Comparison of ENCODE assay signal across 30 cellular contexts in genomic region chr16:87506423-87507350, GRCh38. TPM values are rescaled to one million over a fixed set of nuclear protein-coding genes. Genes with fewer than 3 reads are reported as not detected.
A peak's percentile ranks its signal among the peaks of the same experiment; 100 is the strongest.
DNase-seq lines count a peak whose midpoint lies in the region; ATAC-seq, FAIRE-seq and TF ChIP-seq lines count a peak whose summit lies in the region.
"Had no signal": no experiment of that assay in that cellular context is flagged by ENCODE, and none has a peak within 500 bp of the region (broad histone marks: within the 10 kb centered on the region; RNA-seq: fewer than 3 reads in every experiment).

No MANE protein-coding gene starts in this region.

- H3K27ac ChIP-seq in keratinocyte (ENCODE audit: control insufficient read depth, insufficient read depth, low read length): no peak overlapping the region
- H3K27ac ChIP-seq in lower lobe of right lung: no peak overlapping the region
- H3K27ac ChIP-seq: breast epithelium, colonic mucosa, tibial nerve had no signal

- H3K9ac ChIP-seq in keratinocyte (ENCODE audit: control insufficient read depth, extremely low read depth, insufficient read depth, low read length): no peak overlapping the region

- H3K27ac Mint-ChIP-seq in chondrocyte (ENCODE audit: unreplicated experiment) (no peak overlapping the region), nephron (peak overlapping the region in 2 of 3 experiments; percentile 23 to 90)
- H3K27ac Mint-ChIP-seq: activated B cell treated with CpG ODN at 0.5 μM for 24 hours; activated CD4-positive, alpha-beta T cell treated with anti-CD3 and anti-CD28 coated beads, Interleukin-2, amount 10 ng/mL, durations not matched to agents 7 days and 5 days; activated naive CD8-positive, alpha-beta T cell; activated T-cell treated with anti-CD3 and anti-CD28 coated beads, Interleukin-2, amount 50 U/mL, for 24 hours; effector memory CD8-positive, alpha-beta T cell; memory B cell; progenitor cell of endocrine pancreas had no signal

- peaks cover 6% of the 10 kb centered on the region for H3K4me1 ChIP-seq in keratinocyte (ENCODE audit: control insufficient read depth, extremely low read depth, insufficient read depth, low read length)
- H3K4me1 ChIP-seq in lower lobe of right lung: peaks cover 16% of the 10 kb centered on the region
- H3K4me1 ChIP-seq: BE2C, breast epithelium, colonic mucosa, sigmoid colon, tibial nerve had no signal

- H3K4me3 ChIP-seq in keratinocyte (ENCODE audit: control insufficient read depth in 2 of 3, extremely low read depth in 1 of 3, insufficient read depth in 2 of 3, low read depth in 1 of 3, low read length in 3 of 3): no peak overlapping the region
- no peak overlapping the region for H3K4me3 ChIP-seq in lower lobe of right lung
- H3K4me3 ChIP-seq: colonic mucosa, sigmoid colon, tibial nerve had no signal

- in situ Hi-C loops in G401 (cut with HindIII; ENCODE audit: low sequenced_read_pairs): no loop called here

- TF ChIP-seq CTCF in chondrocyte (IDR thresholded peaks at IDR 0.05) (no peak), keratinocyte (optimal IDR thresholded peaks at IDR 0.05 in 1 of 3, IDR thresholded peaks at IDR 0.05 in 1 of 3, conservative IDR thresholded peaks at IDR 0.05 in 1 of 3; ENCODE audit: extremely low read depth in 1 of 3, insufficient read depth in 2 of 3, low read length in 3 of 3) (no peak), nephron (IDR thresholded peaks at IDR 0.05; ENCODE audit: unreplicated experiment in 3 of 3) (no peak), lower lobe of right lung (IDR thresholded peaks at IDR 0.05) (no peak)

- H3K9me3 Mint-ChIP-seq in chondrocyte (ENCODE audit: low read depth): no peaks in the 10 kb centered on the region
- no peaks in the 10 kb centered on the region for H3K9me3 Mint-ChIP-seq in nephron
- H3K9me3 Mint-ChIP-seq: activated B cell treated with CpG ODN at 0.5 μM for 24 hours; activated CD4-positive, alpha-beta T cell treated with anti-CD3 and anti-CD28 coated beads, Interleukin-2, amount 10 ng/mL, durations not matched to agents 7 days and 5 days; activated T-cell treated with anti-CD3 and anti-CD28 coated beads, Interleukin-2, amount 50 U/mL, for 24 hours; effector memory CD8-positive, alpha-beta T cell had no signal

- peaks cover 2% of the 10 kb centered on the region for H3K27me3 Mint-ChIP-seq in chondrocyte (ENCODE audit: low read depth)
- no peaks in the 10 kb centered on the region for H3K27me3 Mint-ChIP-seq in nephron (ENCODE audit: low read depth)

- intact Hi-C loops in lower lobe of right lung (cut with DNase I): no loop called here

- no peaks in the 10 kb centered on the region for H3K9me3 ChIP-seq in keratinocyte (ENCODE audit: control insufficient read depth, low read depth, low read length)
- H3K9me3 ChIP-seq in lower lobe of right lung: no peaks in the 10 kb centered on the region
- H3K9me3 ChIP-seq: BE2C, breast epithelium, Caco-2, colonic mucosa, sigmoid colon, tibial nerve had no signal

- FAIRE-seq in keratinocyte (lab: Jason Lieb, UNC): no peak
- FAIRE-seq: GM12892 had no signal

- no peaks in the 10 kb centered on the region for H3K79me2 ChIP-seq in keratinocyte (ENCODE audit: control insufficient read depth, insufficient read depth, low read length)

- no peak for ATAC-seq in lower lobe of right lung
- no peak for ATAC-seq in GM21360 (IDR thresholded peaks at IDR 0.05; ENCODE audit: unreplicated experiment)
- ATAC-seq: effector memory CD8-positive, alpha-beta T cell; HCT116 had no signal

- H4K20me1 ChIP-seq in keratinocyte (ENCODE audit: control insufficient read depth, extremely low read depth, insufficient read depth, low read length): no peaks in the 10 kb centered on the region

- DNase-seq in G401 (ENCODE audit: low spot score): peak; percentile 77
- DNase-seq in chondrocyte (ENCODE audit: low spot score): peak; percentile 35
- no peak for DNase-seq in keratinocyte (ENCODE audit: low read depth, low spot score)
- no peak for DNase-seq in lower lobe of right lung
- DNase-seq in cortex of kidney (lab: John Stamatoyannopoulos, UW): no peak
- DNase-seq in NCI-H748 treated with DMSO at 0.1 percent for 48 hours (lab: John Stamatoyannopoulos, UW): no peak
- DNase-seq: activated B cell treated with CpG ODN at 0.5 μM for 24 hours; activated CD4-positive, alpha-beta T cell treated with anti-CD3 and anti-CD28 coated beads, Interleukin-2, amount 10 ng/mL, durations not matched to agents 7 days and 5 days; activated effector memory CD4-positive, alpha-beta T cell treated with anti-CD3 and anti-CD28 coated beads, Interleukin-2, amount 50 U/mL, for 16 hours; activated T-cell treated with anti-CD3 and anti-CD28 coated beads, Interleukin-2, amount 50 U/mL, for 24 hours; BE2C; Caco-2; colonic mucosa; DMS53; effector memory CD8-positive, alpha-beta T cell; IMR-90; NCI-H146; RPMI8226; sigmoid colon; stimulated activated CD4-positive, alpha-beta T cell treated with anti-CD3 and anti-CD28 coated beads, Interleukin-4, amount 100 ng/mL, for 24 hours; T1000 had no signal

- H3K27me3 ChIP-seq in keratinocyte (ENCODE audit: control insufficient read depth, extremely low read depth, insufficient read depth, low read length) (no peaks in the 10 kb centered on the region), lower lobe of right lung (ENCODE audit: low read depth) (no peaks in the 10 kb centered on the region)
- H3K27me3 ChIP-seq: BE2C, breast epithelium, colonic mucosa, sigmoid colon had no signal

- dilution Hi-C loops in keratinocyte (cut with MboI; ENCODE audit: extremely low pct_ligation_motif_present, low sequenced_read_pairs): no loop called here

- no peaks in the 10 kb centered on the region for H3K9me1 ChIP-seq in keratinocyte (ENCODE audit: control insufficient read depth, extremely low read depth, insufficient read depth, low read length)

- H3K4me1 Mint-ChIP-seq in chondrocyte (ENCODE audit: low read depth) (no peaks in the 10 kb centered on the region), nephron (no peaks in the 10 kb centered on the region)

- H3K36me3 Mint-ChIP-seq in chondrocyte (ENCODE audit: low read depth) (no peaks in the 10 kb centered on the region), nephron (ENCODE audit: low read depth) (no peaks in the 10 kb centered on the region)
- H3K36me3 Mint-ChIP-seq: activated naive CD8-positive, alpha-beta T cell had no signal

- no peaks in the 10 kb centered on the region for H3K36me3 ChIP-seq in keratinocyte (ENCODE audit: control insufficient read depth in 2 of 2, extremely low read depth in 1 of 2, insufficient read depth in 2 of 2, low read length in 2 of 2)
- H3K36me3 ChIP-seq in lower lobe of right lung: no peaks in the 10 kb centered on the region
- H3K36me3 ChIP-seq: BE2C, breast epithelium, colonic mucosa, sigmoid colon, tibial nerve had no signal

- H2AFZ ChIP-seq in keratinocyte (ENCODE audit: control insufficient read depth, low read length): no peak overlapping the region

- no peak overlapping the region for H3K4me3 Mint-ChIP-seq in chondrocyte (ENCODE audit: unreplicated experiment)
- no peak overlapping the region for H3K4me3 Mint-ChIP-seq in nephron
- H3K4me3 Mint-ChIP-seq: activated B cell treated with CpG ODN at 0.5 μM for 24 hours; activated CD4-positive, alpha-beta T cell treated with anti-CD3 and anti-CD28 coated beads, Interleukin-2, amount 10 ng/mL, durations not matched to agents 7 days and 5 days; activated T-cell treated with anti-CD3 and anti-CD28 coated beads, Interleukin-2, amount 50 U/mL, for 24 hours; memory B cell had no signal

- H3K4me2 ChIP-seq in keratinocyte (ENCODE audit: control insufficient read depth, extremely low read depth, insufficient read depth, low read depth, low read length): peak overlapping the region; percentile 53

RNA-seq across cellular contexts. Expression of gene ZCCHC14, which starts 13.9 kb away (rescaled TPM):
- 10.9 and 12.9 TPM in 2 replicates for total RNA-seq in G401 (2014; rRNA removed; shearing (Covaris generic))
- total RNA-seq in chondrocyte (28.0 to 29.6 TPM (median 29.6 TPM) in 3 replicates), lower lobe of right lung (23.9 TPM)
- polyA plus RNA-seq in keratinocyte: 2.8 to 3.9 TPM (median 3.6 TPM) in 3 replicates
- 2.7 TPM for polyA plus RNA-seq in keratinocyte (2011; ENCODE audit: low read depth)
- 3.0 and 3.5 TPM in 2 replicates for polyA plus RNA-seq in keratinocyte (2011; cell fraction: cytosol; rRNA removed)
- polyA plus RNA-seq in keratinocyte (2011; cell fraction: nucleus; rRNA removed): 16.7 and 17.6 TPM in 2 replicates
- 6.0 and 7.4 TPM in 2 replicates for polyA plus RNA-seq in keratinocyte (2012; ENCODE audit: low replicate concordance)
- polyA minus RNA-seq in keratinocyte: 4.8 to 11.9 TPM (median 5.9 TPM) in 3 replicates
- polyA minus RNA-seq in keratinocyte (2011; cell fraction: cytosol; rRNA and poly(A)+ RNA removed): 8.2 TPM
- 10.7 and 15.2 TPM in 2 replicates for polyA minus RNA-seq in keratinocyte (2011; cell fraction: nucleus; rRNA and poly(A)+ RNA removed)

Comparison
In these comparisons a context has a peak if more than half of its experiments do, and no peak if none do; other contexts are left out.
1. DNase-seq: peak in G401 (single experiment) and chondrocyte (single experiment); none in keratinocyte (single experiment), lower lobe of right lung (single experiment), cortex of kidney (single experiment) and NCI-H748 treated with DMSO at 0.1 percent for 48 hours (single experiment).